ENCODE assay signal across 10 cellular contexts in the genomic region with DNA sequence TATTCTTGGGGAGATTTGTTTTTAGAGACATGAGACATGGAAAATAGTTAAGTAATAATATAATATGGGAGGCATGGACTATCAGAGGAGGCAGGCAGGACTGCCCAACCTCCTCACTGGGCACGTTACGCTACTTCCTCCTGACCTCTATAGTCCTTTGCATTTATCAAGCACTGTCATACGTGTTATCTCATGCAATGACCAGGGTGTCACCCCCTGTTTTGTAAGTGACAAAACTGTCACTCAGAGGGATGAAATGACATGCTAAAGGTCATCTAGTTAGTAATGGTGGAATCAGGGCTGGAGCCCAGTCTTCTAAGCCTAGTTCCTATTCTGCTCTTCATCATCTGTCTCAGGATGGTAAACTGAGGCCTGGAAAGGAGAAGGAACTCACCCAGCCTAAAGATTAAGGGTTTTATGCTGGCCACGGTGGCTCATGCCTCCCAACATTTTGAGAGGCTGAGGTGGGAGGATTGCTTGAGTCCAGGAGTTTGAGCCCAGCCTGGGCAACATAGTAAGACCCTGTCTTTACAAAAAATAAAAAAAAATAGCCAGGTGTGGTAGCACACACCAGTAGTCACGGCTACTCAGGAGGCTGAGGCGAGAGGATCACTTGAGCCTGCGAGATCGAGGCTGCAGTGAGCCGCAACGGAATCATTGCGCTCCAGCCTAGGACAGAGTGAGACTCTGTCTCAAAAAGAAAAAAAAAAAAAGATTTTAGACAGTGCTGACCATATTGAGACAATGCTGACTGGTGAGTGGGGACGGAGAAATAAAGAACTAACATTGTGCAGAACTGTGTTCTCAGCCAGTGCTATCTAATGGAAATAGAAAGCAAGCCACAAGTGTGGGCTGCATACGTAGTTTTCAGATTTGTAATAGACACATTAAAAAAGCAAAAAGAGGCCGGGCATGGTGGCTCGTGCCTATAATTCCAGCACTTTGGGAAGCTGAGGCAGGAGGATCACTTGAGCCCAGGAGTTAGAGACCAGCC.
A peak's percentile ranks its signal among the peaks of the same experiment; 100 is the strongest.
DNase-seq lines count a peak whose midpoint lies in the region; ATAC-seq and TF ChIP-seq lines count a peak whose summit lies in the region.
"Had no signal": no experiment of that assay in that cellular context is flagged by ENCODE, and none has a peak within 500 bp of the region (broad histone marks: within the 10 kb centered on the region; RNA-seq: fewer than 3 reads in every experiment).

No MANE protein-coding gene starts in this region.

- 88 to 89% methylated on average over 15 of the region's 15 CpGs for WGBS in testis, 2 donors

- H3K27ac ChIP-seq in dorsolateral prefrontal cortex (peak overlapping the region in 35 of 59 donors; percentile 3 to 77 (median 37)), testis (no peak overlapping the region)

- no peak for TF ChIP-seq CTCF in dorsolateral prefrontal cortex (IDR thresholded peaks at IDR 0.05 in 54 of 56, conservative IDR thresholded peaks at IDR 0.05 in 2 of 56; ENCODE audit: low read depth in 1 of 56, partially characterized antibody in 56 of 56)
- TF ChIP-seq CTCF in testis (IDR thresholded peaks at IDR 0.05): no peak

- peaks cover 61% of the 10 kb centered on the region for H3K4me1 Mint-ChIP-seq in activated T-cell treated with anti-CD3 and anti-CD28 coated beads, Interleukin-2, amount 50 U/mL, for 4 hours (ENCODE audit: low read depth)
- H3K4me1 Mint-ChIP-seq in stimulated activated naive B cell treated with anti-CD40 and anti-IgM and Interleukin-4, amounts not matched to agents 10 μg/mL and 1 μg/mL and 100 μg/mL, for 72 hours: peaks cover 50 to 88% of the 10 kb centered on the region in 2 donors

- H3K27me3 ChIP-seq in dorsolateral prefrontal cortex (no peaks in the 10 kb centered on the region), testis (no peaks in the 10 kb centered on the region)

- H3K27me3 Mint-ChIP-seq in activated T-cell treated with anti-CD3 and anti-CD28 coated beads, Interleukin-2, amount 50 U/mL, for 4 hours (ENCODE audit: low read depth): no peaks in the 10 kb centered on the region
- no peaks in the 10 kb centered on the region for H3K27me3 Mint-ChIP-seq in stimulated activated naive B cell treated with anti-CD40 and anti-IgM and Interleukin-4, amounts not matched to agents 10 μg/mL and 1 μg/mL and 100 μg/mL, for 72 hours

- DNase-seq in activated T-cell treated with anti-CD3 and anti-CD28 coated beads, Interleukin-2, amount 50 U/mL, for 4 hours: no peak
- DNase-seq in activated T-cell treated with anti-CD3 and anti-CD28 coated beads for 4 hours: no peak
- DNase-seq in NAMALWA (ENCODE audit: low spot score): peak; percentile 60
- no peak for DNase-seq in dorsolateral prefrontal cortex
- DNase-seq in stimulated activated naive B cell treated with anti-CD40 and anti-IgM and Interleukin-4, amounts not matched to agents 10 μg/mL and 1 μg/mL and 100 μg/mL, for 72 hours: no peak
- DNase-seq in testis: no peak
- no peak for DNase-seq in DMS114 treated with DMSO at 0.1 percent for 48 hours (lab: John Stamatoyannopoulos, UW; ENCODE audit: unreplicated experiment)
- DNase-seq: aorta, NCI-H1105 had no signal

- intact Hi-C loops in dorsolateral prefrontal cortex (cut with DNase I): no loop called here
- intact Hi-C loops in testis (cut with DNase I; ENCODE audit: low total_unique reads): no loop called here

- no peak for TF ChIP-seq POLR2A in testis (IDR thresholded peaks at IDR 0.05)

- no peaks in the 10 kb centered on the region for H3K9me3 Mint-ChIP-seq in activated T-cell treated with anti-CD3 and anti-CD28 coated beads, Interleukin-2, amount 50 U/mL, for 4 hours
- no peaks in the 10 kb centered on the region for H3K9me3 Mint-ChIP-seq in stimulated activated naive B cell treated with anti-CD40 and anti-IgM and Interleukin-4, amounts not matched to agents 10 μg/mL and 1 μg/mL and 100 μg/mL, for 72 hours

- H3K9me3 ChIP-seq in testis: no peaks in the 10 kb centered on the region

- peak overlapping the region in 2 of 59 donors; percentile 8 to 11 for H3K4me3 ChIP-seq in dorsolateral prefrontal cortex
- no peak overlapping the region for H3K4me3 ChIP-seq in testis

- no peaks in the 10 kb centered on the region for H3K36me3 ChIP-seq in testis (ENCODE audit: low read depth, missing control alignments)

- peak overlapping the region; percentile 91 for H3K27ac Mint-ChIP-seq in stimulated activated naive B cell treated with anti-CD40 and anti-IgM and Interleukin-4, amounts not matched to agents 10 μg/mL and 1 μg/mL and 100 μg/mL, for 72 hours

- peaks cover 20% of the 10 kb centered on the region for H3K36me3 Mint-ChIP-seq in activated T-cell treated with anti-CD3 and anti-CD28 coated beads, Interleukin-2, amount 50 U/mL, for 4 hours (ENCODE audit: insufficient read depth)
- peaks cover 17 to 19% of the 10 kb centered on the region in 2 donors for H3K36me3 Mint-ChIP-seq in stimulated activated naive B cell treated with anti-CD40 and anti-IgM and Interleukin-4, amounts not matched to agents 10 μg/mL and 1 μg/mL and 100 μg/mL, for 72 hours

- no peaks in the 10 kb centered on the region for H3K4me1 ChIP-seq in testis

- peak overlapping the region; percentile 6 for H3K4me3 Mint-ChIP-seq in activated T-cell treated with anti-CD3 and anti-CD28 coated beads, Interleukin-2, amount 50 U/mL, for 4 hours
- peak overlapping the region; percentile 82 for H3K4me3 Mint-ChIP-seq in stimulated activated naive B cell treated with anti-CD40 and anti-IgM and Interleukin-4, amounts not matched to agents 10 μg/mL and 1 μg/mL and 100 μg/mL, for 72 hours

- ATAC-seq in activated T-cell treated with anti-CD3 and anti-CD28 coated beads, Interleukin-2, amount 50 U/mL, for 4 hours: no peak
- peak; percentile 58 to 60 for ATAC-seq in stimulated activated naive B cell treated with anti-CD40 and anti-IgM and Interleukin-4, amounts not matched to agents 10 μg/mL and 1 μg/mL and 100 μg/mL, for 72 hours (replicated peaks)
- ATAC-seq in HG02763 (IDR thresholded peaks at IDR 0.05; ENCODE audit: unreplicated experiment): no peak

Comparison
In these comparisons a context has a peak if more than half of its experiments do, and no peak if none do; other contexts are left out.
1. ATAC-seq: peak in stimulated activated naive B cell treated with anti-CD40 and anti-IgM and Interleukin-4, amounts not matched to agents 10 μg/mL and 1 μg/mL and 100 μg/mL, for 72 hours (2 of 2); none in activated T-cell treated with anti-CD3 and anti-CD28 coated beads, Interleukin-2, amount 50 U/mL, for 4 hours (0 of 2) and HG02763 (single experiment).
2. H3K27ac ChIP-seq: peak in dorsolateral prefrontal cortex (35 of 59); none in testis (0 of 2).